Comparison of ENCODE assay signal across 24 cellular contexts in the genomic region with DNA sequence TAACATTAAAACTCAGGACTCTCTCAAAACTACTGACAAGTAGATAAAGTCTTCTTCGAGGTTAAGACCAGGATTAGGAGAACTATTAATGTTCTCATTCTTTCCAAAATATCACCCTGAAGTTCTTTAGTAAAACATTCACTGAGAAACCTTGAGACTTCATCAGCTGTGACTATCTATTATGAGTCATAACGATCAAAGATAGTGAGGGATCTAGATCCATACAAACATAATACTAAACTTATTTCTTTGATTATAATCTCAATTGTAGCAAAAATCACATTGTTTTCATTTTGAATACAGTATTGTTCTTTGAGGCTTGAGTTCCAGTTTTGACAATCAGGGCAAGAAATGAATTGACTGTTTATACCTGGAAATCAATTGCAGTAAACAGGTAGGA. TPM values are rescaled to one million over a fixed set of nuclear protein-coding genes. Genes with fewer than 3 reads are reported as not detected.
DNase-seq lines count a peak whose midpoint lies in the region; ATAC-seq, FAIRE-seq and TF ChIP-seq lines count a peak whose summit lies in the region.
"Had no signal": no experiment of that assay in that cellular context is flagged by ENCODE, and none has a peak within 500 bp of the region (broad histone marks: within the 10 kb centered on the region; RNA-seq: fewer than 3 reads in every experiment).

No MANE protein-coding gene starts in this region.

- H3K36me3 Mint-ChIP-seq in activated T-cell treated with anti-CD3 and anti-CD28 coated beads, Interleukin-2, amount 50 U/mL, for 72 hours (ENCODE audit: insufficient read depth in 2 of 2) = peaks cover 0 to 2% of the 10 kb centered on the region in 2 donors
- peaks cover 62% of the 10 kb centered on the region for H3K36me3 Mint-ChIP-seq in natural killer cell

- no peak for DNase-seq in activated T-cell treated with anti-CD3 and anti-CD28 coated beads, Interleukin-2, amount 50 U/mL, for 72 hours
- DNase-seq in activated T-cell treated with anti-CD3 and anti-CD28 coated beads, Interleukin-2, amount 50 U/mL, for 1 hour = no peak
- peak; percentile 5 for DNase-seq in ELR (ENCODE audit: low read depth)
- DNase-seq in bronchial epithelial cell (ENCODE audit: low read depth) = peak; percentile 13
- DNase-seq in natural killer cell = no peak
- DNase-seq in caudate nucleus (lab: John Stamatoyannopoulos, UW) = no peak
- DNase-seq in NCI-H345 (lab: John Stamatoyannopoulos, UW) = no peak
- DNase-seq in H54 (ENCODE audit: insufficient read length, low spot score) = no peak
- DNase-seq: ACHN; BE2C; C1 segment of cervical spinal cord; Caco-2; CD4-positive, CD25-positive, alpha-beta regulatory T cell; GDM1; H7 had no signal

- TF ChIP-seq POLR2A in H54 (IDR thresholded peaks at IDR 0.05; ENCODE audit: low read depth, low read length) = no peak

- intact Hi-C loops in natural killer cell (cut with micrococcal nuclease) = no loop called here

- TF ChIP-seq CTCF in bronchial epithelial cell (IDR thresholded peaks at IDR 0.05; ENCODE audit: insufficient read depth, low read length, severe bottlenecking) (no peak), natural killer cell (IDR thresholded peaks at IDR 0.05) (no peak)

- H3K36me3 ChIP-seq in bronchial epithelial cell (ENCODE audit: control insufficient read depth, insufficient read depth, low read length) = no peaks in the 10 kb centered on the region
- H3K36me3 ChIP-seq: BE2C had no signal

- no peak overlapping the region for H3K27ac Mint-ChIP-seq in activated T-cell treated with anti-CD3 and anti-CD28 coated beads, Interleukin-2, amount 50 U/mL, for 72 hours
- H3K27ac Mint-ChIP-seq in natural killer cell = peak overlapping the region; percentile 83 to 84
- H3K27ac Mint-ChIP-seq: HFFc6 had no signal

- peaks cover 12% of the 10 kb centered on the region for H3K27me3 Mint-ChIP-seq in activated T-cell treated with anti-CD3 and anti-CD28 coated beads, Interleukin-2, amount 50 U/mL, for 72 hours (ENCODE audit: low read depth)
- no peaks in the 10 kb centered on the region for H3K27me3 Mint-ChIP-seq in natural killer cell (ENCODE audit: low read depth in 2 of 2)
- H3K27me3 Mint-ChIP-seq: CD4-positive, CD25-positive, alpha-beta regulatory T cell had no signal

- no peak overlapping the region for H3K27ac ChIP-seq in caudate nucleus (ENCODE audit: low read depth, low read length)
- H3K27ac ChIP-seq: GM23248 had no signal

- H3K4me3 Mint-ChIP-seq in activated T-cell treated with anti-CD3 and anti-CD28 coated beads, Interleukin-2, amount 50 U/mL, for 72 hours = peak overlapping the region in 1 of 2 donors; percentile 8
- H3K4me3 Mint-ChIP-seq in natural killer cell = no peak overlapping the region
- H3K4me3 Mint-ChIP-seq: HFFc6 had no signal

- FAIRE-seq in bronchial epithelial cell (lab: Jason Lieb, UNC) (no peak), H54 (lab: Jason Lieb, UNC) (no peak)
- FAIRE-seq: A204.1, D721Med, GM12892, GM18507, HTR-8/SVneo had no signal

- peaks cover 11% of the 10 kb centered on the region for H3K4me1 Mint-ChIP-seq in activated T-cell treated with anti-CD3 and anti-CD28 coated beads, Interleukin-2, amount 50 U/mL, for 72 hours (ENCODE audit: low read depth)
- H3K4me1 Mint-ChIP-seq in natural killer cell = peaks cover 80 to 86% of the 10 kb centered on the region in 2 donors

- no peak overlapping the region for H3K4me3 ChIP-seq in bronchial epithelial cell (ENCODE audit: low read depth, low read length)
- H3K4me3 ChIP-seq: GM23248 had no signal

- H3K9me3 Mint-ChIP-seq in activated T-cell treated with anti-CD3 and anti-CD28 coated beads, Interleukin-2, amount 50 U/mL, for 72 hours = no peaks in the 10 kb centered on the region
- H3K9me3 Mint-ChIP-seq in natural killer cell = no peaks in the 10 kb centered on the region
- H3K9me3 Mint-ChIP-seq: CD4-positive, CD25-positive, alpha-beta regulatory T cell; HFFc6 had no signal

- peak; percentile 51 to 79 for ATAC-seq in activated T-cell treated with anti-CD3 and anti-CD28 coated beads, Interleukin-2, amount 50 U/mL, for 72 hours (replicated peaks in 1 of 2)
- no peak for ATAC-seq in natural killer cell
- ATAC-seq: HCT116 had no signal

- H3K27me3 ChIP-seq in bronchial epithelial cell (ENCODE audit: control insufficient read depth, insufficient read depth, low read length) = no peaks in the 10 kb centered on the region
- H3K27me3 ChIP-seq: BE2C had no signal

RNA-seq across cellular contexts. Expression of gene PYHIN1, which starts 11.1 kb away (rescaled TPM):
- 10 to 100 TPM; 11.5 to 23.0 TPM for total RNA-seq in activated T-cell treated with anti-CD3 and anti-CD28 coated beads, Interleukin-2, amount 50 U/mL, for 72 hours
- total RNA-seq in bronchial epithelial cell = not detected in 2 replicates
- 100 to 1,000 TPM; 171 to 313 (median 197) TPM for total RNA-seq in natural killer cell
- total RNA-seq: Caco-2, GM23248, H7, HFFc6, IMR-90 had no signal

Comparison
In these comparisons a context has a peak if more than half of its experiments do, and no peak if none do; other contexts are left out.
1. ATAC-seq: peak in activated T-cell treated with anti-CD3 and anti-CD28 coated beads, Interleukin-2, amount 50 U/mL, for 72 hours (2 of 2); none in natural killer cell (0 of 3).
2. DNase-seq: peak in ELR (single experiment) and bronchial epithelial cell (single experiment); none in activated T-cell treated with anti-CD3 and anti-CD28 coated beads, Interleukin-2, amount 50 U/mL, for 72 hours (0 of 2), activated T-cell treated with anti-CD3 and anti-CD28 coated beads, Interleukin-2, amount 50 U/mL, for 1 hour (single experiment), natural killer cell (single experiment), caudate nucleus (0 of 61), NCI-H345 (single experiment) and H54 (single experiment).
3. RNA of gene PYHIN1, which starts 11.1 kb away (total RNA-seq): 171 to 313 TPM in natural killer cell and 11.5 to 23.0 TPM in activated T-cell treated with anti-CD3 and anti-CD28 coated beads, Interleukin-2, amount 50 U/mL, for 72 hours; not detected in bronchial epithelial cell; every median in the first group is over 10 times any median in the second.